In the genomic region with DNA sequence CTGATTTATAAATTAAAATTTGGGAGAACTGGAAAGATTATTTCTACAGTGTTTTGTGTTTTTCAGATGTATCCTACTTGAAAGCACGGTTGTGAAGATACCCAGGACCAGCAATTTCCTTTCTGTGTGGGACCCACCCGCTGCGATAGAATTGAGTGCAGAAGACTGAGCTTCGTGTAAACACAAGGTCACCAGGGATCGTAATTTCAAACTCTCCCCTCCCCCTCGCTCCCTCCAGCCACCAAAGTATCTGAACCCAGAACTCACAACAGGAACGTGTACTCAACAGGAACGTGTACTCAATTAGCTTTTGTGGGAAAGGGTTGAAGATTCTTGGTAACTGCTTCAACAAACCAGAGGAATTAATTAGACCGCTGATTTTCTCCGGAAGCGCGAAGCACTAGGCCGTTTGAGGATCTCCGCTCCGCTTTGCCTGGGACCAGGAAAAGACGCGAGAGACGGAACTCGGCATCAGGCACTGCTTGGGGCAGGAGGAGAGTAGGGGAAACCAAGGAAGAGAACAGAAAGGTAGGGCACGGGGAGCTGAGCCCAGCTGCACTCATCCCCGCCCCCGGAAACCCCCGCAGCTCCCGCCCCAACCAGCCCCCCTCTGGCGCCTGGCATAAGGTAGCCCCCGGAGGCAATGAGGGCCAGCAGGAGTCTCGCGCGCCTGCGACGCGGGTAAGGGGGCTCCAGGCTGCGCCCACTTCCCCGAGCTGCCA, we compare ENCODE assay signal across 8 cellular contexts. TPM values are rescaled to one million over a fixed set of nuclear protein-coding genes. Genes with fewer than 3 reads are reported as not detected.
DNase-seq lines count a peak whose midpoint lies in the region; ATAC-seq and TF ChIP-seq lines count a peak whose summit lies in the region.

No MANE protein-coding gene starts in this region.

- TF ChIP-seq CTCF in osteocyte (IDR thresholded peaks at IDR 0.05) = no peak

- peak overlapping the region; percentile 98 for H3K27ac Mint-ChIP-seq in osteocyte (ENCODE audit: unreplicated experiment)

- peaks cover 28% of the 10 kb centered on the region for H3K4me1 Mint-ChIP-seq in osteocyte (ENCODE audit: unreplicated experiment)

- no peaks in the 10 kb centered on the region for H3K27me3 Mint-ChIP-seq in osteocyte (ENCODE audit: unreplicated experiment)

- peak overlapping the region; percentile 100 for H3K4me3 Mint-ChIP-seq in osteocyte (ENCODE audit: unreplicated experiment)

- no peaks in the 10 kb centered on the region for H3K9me3 Mint-ChIP-seq in osteocyte (ENCODE audit: unreplicated experiment)

- H3K36me3 Mint-ChIP-seq in osteocyte (ENCODE audit: unreplicated experiment) = peaks cover 9% of the 10 kb centered on the region

- peak; percentile 73 for DNase-seq in COLO668 (lab: John Stamatoyannopoulos, UW; ENCODE audit: unreplicated experiment)
- DNase-seq in NOMO-1 (lab: John Stamatoyannopoulos, UW; ENCODE audit: unreplicated experiment in 2 of 2) = peak; percentile 41 to 42
- peak; percentile 14 for DNase-seq in activated naive CD4-positive, alpha-beta T cell treated with anti-CD3 and anti-CD28 coated beads, Interleukin-2, amount 50 U/mL, for 16 hours
- DNase-seq in glomerular visceral epithelial cell (ENCODE audit: extremely low spot score) = peak; percentile 56
- peak; percentile 83 for DNase-seq in osteocyte (ENCODE audit: extremely low spot score, unreplicated experiment)
- peak; percentile 55 for DNase-seq in ureter (ENCODE audit: low spot score)

- ATAC-seq in GM19438 (IDR thresholded peaks at IDR 0.05; ENCODE audit: low read depth, unreplicated experiment) (peak; percentile 35), HG03575 (IDR thresholded peaks at IDR 0.05; ENCODE audit: extremely low read depth, insufficient number of reproducible peaks, low FRiP score, unreplicated experiment) (peak; percentile 29)

RNA-seq across cellular contexts. Expression of a gene that starts 0.5 kb away (rescaled TPM):
- total RNA-seq in osteocyte (31.1 and 33.6 TPM in 2 replicates), ureter (52.3 TPM)

RNA-seq across cellular contexts. Expression of a gene that starts 0.6 kb away (rescaled TPM):
- total RNA-seq in osteocyte (25.3 and 26.0 TPM in 2 replicates), ureter (43.3 TPM)

Comparison
In these comparisons a context has a peak if more than half of its experiments do, and no peak if none do; other contexts are left out.
1. Peak in every context shown above with its lines: DNase-seq and ATAC-seq.
2. DNase-seq: peak in every context shown above with its lines; median percentile 83 in osteocyte; 73 in COLO668; 56 in glomerular visceral epithelial cell; 55 in ureter; 42 in NOMO-1; 14 in activated naive CD4-positive, alpha-beta T cell treated with anti-CD3 and anti-CD28 coated beads, Interleukin-2, amount 50 U/mL, for 16 hours.